In genomic region chr5:129461816-129462396, GRCh38 we compare ENCODE assay signal across 9 cellular contexts. TPM values are rescaled to one million over a fixed set of nuclear protein-coding genes. Genes with fewer than 3 reads are reported as not detected.
DNase-seq lines count a peak whose midpoint lies in the region; ATAC-seq and TF ChIP-seq lines count a peak whose summit lies in the region.
"Had no signal": no experiment of that assay in that cellular context is flagged by ENCODE, and none has a peak within 500 bp of the region (broad histone marks: within the 10 kb centered on the region; RNA-seq: fewer than 3 reads in every experiment).

No MANE protein-coding gene starts in this region.

- H3K9me3 Mint-ChIP-seq in activated naive CD8-positive, alpha-beta T cell treated with anti-CD3 and anti-CD28 coated beads, Interleukin-2, amount 10 ng/mL, durations not matched to agents 7 days and 5 days, result no peaks in the 10 kb centered on the region
- peaks cover 1% of the 10 kb centered on the region for H3K9me3 Mint-ChIP-seq in activated naive CD8-positive, alpha-beta T cell treated with anti-CD3 and anti-CD28 coated beads for 36 hours
- H3K9me3 Mint-ChIP-seq in activated CD4-positive, alpha-beta memory T cell treated with anti-CD3 and anti-CD28 coated beads, Interleukin-2, amount 10 ng/mL, durations not matched to agents 7 days and 5 days, result no peaks in the 10 kb centered on the region

- no peaks in the 10 kb centered on the region for H3K9me3 ChIP-seq in tibial nerve

- POLR2A ChIA-PET in activated naive CD8-positive, alpha-beta T cell treated with anti-CD3 and anti-CD28 coated beads, Interleukin-2, amount 10 ng/mL, durations not matched to agents 7 days and 5 days (lab: Charles Lee), result no interaction called here
- POLR2A ChIA-PET in activated CD4-positive, alpha-beta memory T cell treated with anti-CD3 and anti-CD28 coated beads, Interleukin-2, amount 10 ng/mL, durations not matched to agents 7 days and 5 days (lab: Charles Lee), result no interaction called here

- peaks cover 40% of the 10 kb centered on the region for H3K27me3 Mint-ChIP-seq in activated naive CD8-positive, alpha-beta T cell treated with anti-CD3 and anti-CD28 coated beads, Interleukin-2, amount 10 ng/mL, durations not matched to agents 7 days and 5 days
- peaks cover 60% of the 10 kb centered on the region for H3K27me3 Mint-ChIP-seq in activated naive CD8-positive, alpha-beta T cell treated with anti-CD3 and anti-CD28 coated beads for 36 hours
- peaks cover 42% of the 10 kb centered on the region for H3K27me3 Mint-ChIP-seq in activated CD4-positive, alpha-beta memory T cell treated with anti-CD3 and anti-CD28 coated beads, Interleukin-2, amount 10 ng/mL, durations not matched to agents 7 days and 5 days

- H3K4me3 Mint-ChIP-seq in activated naive CD8-positive, alpha-beta T cell treated with anti-CD3 and anti-CD28 coated beads, Interleukin-2, amount 10 ng/mL, durations not matched to agents 7 days and 5 days, result peak overlapping the region; percentile 73
- no peak overlapping the region for H3K4me3 Mint-ChIP-seq in activated naive CD8-positive, alpha-beta T cell treated with anti-CD3 and anti-CD28 coated beads for 36 hours
- peak overlapping the region; percentile 22 for H3K4me3 Mint-ChIP-seq in activated CD4-positive, alpha-beta memory T cell treated with anti-CD3 and anti-CD28 coated beads, Interleukin-2, amount 10 ng/mL, durations not matched to agents 7 days and 5 days

- no peak for DNase-seq in activated naive CD8-positive, alpha-beta T cell treated with anti-CD3 and anti-CD28 coated beads, Interleukin-2, amount 10 ng/mL, durations not matched to agents 7 days and 5 days
- DNase-seq in activated naive CD8-positive, alpha-beta T cell treated with anti-CD3 and anti-CD28 coated beads for 36 hours, result no peak
- DNase-seq in activated CD4-positive, alpha-beta memory T cell treated with anti-CD3 and anti-CD28 coated beads, Interleukin-2, amount 10 ng/mL, durations not matched to agents 7 days and 5 days, result no peak
- DNase-seq in left kidney (ENCODE audit: low read depth, low spot score), result peak; percentile 65
- no peak for DNase-seq in tibial nerve (ENCODE audit: low spot score in 2 of 2)
- no peak for DNase-seq in GM20000 (ENCODE audit: low spot score)
- no peak for DNase-seq in 8988T

- peaks cover 0 to 25% (median 0%) of the 10 kb centered on the region in 4 donors for H3K4me1 ChIP-seq in tibial nerve

- 66 to 70% methylated on average over 13 of the region's 13 CpGs for WGBS in tibial nerve, 2 donors

- H3K36me3 ChIP-seq in tibial nerve, result no peaks in the 10 kb centered on the region

- CTCF ChIA-PET in activated CD4-positive, alpha-beta memory T cell treated with anti-CD3 and anti-CD28 coated beads, Interleukin-2, amount 10 ng/mL, durations not matched to agents 7 days and 5 days (lab: Charles Lee), result no interaction called here

- H3K27ac Mint-ChIP-seq in activated naive CD8-positive, alpha-beta T cell treated with anti-CD3 and anti-CD28 coated beads, Interleukin-2, amount 10 ng/mL, durations not matched to agents 7 days and 5 days, result no peak overlapping the region
- H3K27ac Mint-ChIP-seq in activated naive CD8-positive, alpha-beta T cell treated with anti-CD3 and anti-CD28 coated beads for 36 hours, result no peak overlapping the region
- no peak overlapping the region for H3K27ac Mint-ChIP-seq in activated CD4-positive, alpha-beta memory T cell treated with anti-CD3 and anti-CD28 coated beads, Interleukin-2, amount 10 ng/mL, durations not matched to agents 7 days and 5 days

- TF ChIP-seq EP300 in tibial nerve (IDR thresholded peaks at IDR 0.05), result no peak

- peak overlapping the region in 3 of 4 donors; percentile 18 to 53 (median 35) for H3K4me3 ChIP-seq in tibial nerve

- TF ChIP-seq POLR2A in tibial nerve (IDR thresholded peaks at IDR 0.05), result no peak

- ATAC-seq in activated naive CD8-positive, alpha-beta T cell treated with anti-CD3 and anti-CD28 coated beads, Interleukin-2, amount 10 ng/mL, durations not matched to agents 7 days and 5 days (ENCODE audit: low read depth), result no peak
- ATAC-seq in GM21515 (IDR thresholded peaks at IDR 0.05; ENCODE audit: unreplicated experiment), result no peak

- H3K27me3 ChIP-seq in tibial nerve, result peaks cover 0 to 35% of the 10 kb centered on the region in 2 donors

- H3K27ac ChIP-seq in tibial nerve, result no peak overlapping the region
- H3K27ac ChIP-seq: C4-2B had no signal

- peaks cover 11% of the 10 kb centered on the region for H3K4me1 Mint-ChIP-seq in activated naive CD8-positive, alpha-beta T cell treated with anti-CD3 and anti-CD28 coated beads, Interleukin-2, amount 10 ng/mL, durations not matched to agents 7 days and 5 days
- peaks cover 7% of the 10 kb centered on the region for H3K4me1 Mint-ChIP-seq in activated naive CD8-positive, alpha-beta T cell treated with anti-CD3 and anti-CD28 coated beads for 36 hours
- peaks cover 13% of the 10 kb centered on the region for H3K4me1 Mint-ChIP-seq in activated CD4-positive, alpha-beta memory T cell treated with anti-CD3 and anti-CD28 coated beads, Interleukin-2, amount 10 ng/mL, durations not matched to agents 7 days and 5 days

- TF ChIP-seq CTCF in tibial nerve (IDR thresholded peaks at IDR 0.05), result no peak
- TF ChIP-seq CTCF in GM20000 (IDR thresholded peaks at IDR 0.05; ENCODE audit: extremely low read depth, missing control alignments), result no peak

- H3K36me3 Mint-ChIP-seq in activated naive CD8-positive, alpha-beta T cell treated with anti-CD3 and anti-CD28 coated beads, Interleukin-2, amount 10 ng/mL, durations not matched to agents 7 days and 5 days, result no peaks in the 10 kb centered on the region
- no peaks in the 10 kb centered on the region for H3K36me3 Mint-ChIP-seq in activated naive CD8-positive, alpha-beta T cell treated with anti-CD3 and anti-CD28 coated beads for 36 hours
- peaks cover 5% of the 10 kb centered on the region for H3K36me3 Mint-ChIP-seq in activated CD4-positive, alpha-beta memory T cell treated with anti-CD3 and anti-CD28 coated beads, Interleukin-2, amount 10 ng/mL, durations not matched to agents 7 days and 5 days (ENCODE audit: low read depth)

RNA-seq across cellular contexts. Expression of gene ADAMTS19, which starts 1.8 kb away (rescaled TPM):
- not detected for total RNA-seq in activated naive CD8-positive, alpha-beta T cell treated with anti-CD3 and anti-CD28 coated beads, Interleukin-2, amount 10 ng/mL, durations not matched to agents 7 days and 5 days
- total RNA-seq in activated naive CD8-positive, alpha-beta T cell treated with anti-CD3 and anti-CD28 coated beads for 36 hours, result not detected
- total RNA-seq in activated CD4-positive, alpha-beta memory T cell treated with anti-CD3 and anti-CD28 coated beads, Interleukin-2, amount 10 ng/mL, durations not matched to agents 7 days and 5 days, result not detected
- 10 to 100 TPM in 1 of 4 donors, 1 to 10 TPM in 1, under 1 TPM in 1, not detected in 1; 0.42 to 12.0 (median 2.7) TPM for total RNA-seq in tibial nerve
